In genomic region chr3:193971268-193971751, GRCh38 we compare ENCODE assay signal across 9 cellular contexts.
A peak's percentile ranks its signal among the peaks of the same experiment; 100 is the strongest.
DNase-seq lines count a peak whose midpoint lies in the region; ATAC-seq and TF ChIP-seq lines count a peak whose summit lies in the region.
"Had no signal": no experiment of that assay in that cellular context is flagged by ENCODE, and none has a peak within 500 bp of the region (broad histone marks: within the 10 kb centered on the region; RNA-seq: fewer than 3 reads in every experiment).

No MANE protein-coding gene starts in this region.

- peak overlapping the region; percentile 23 for H3K4me3 Mint-ChIP-seq in CD4-positive, alpha-beta T cell

- POLR2A ChIA-PET in CD4-positive, alpha-beta T cell (lab: Charles Lee): no interaction called here

- no peaks in the 10 kb centered on the region for H3K9me3 ChIP-seq in CD4-positive, alpha-beta T cell (ENCODE audit: control insufficient read depth, low read length)

- peaks cover 10% of the 10 kb centered on the region for H3K27me3 ChIP-seq in CD4-positive, alpha-beta T cell (ENCODE audit: control insufficient read depth, insufficient read depth, low read length)

- intact Hi-C loops in CD4-positive, alpha-beta T cell (cut with DNase I, micrococcal nuclease): loop anchor here in 1 of 2 experiments (10.0 kb wide), 1 partner anchor 163 kb away; the partner anchor contains the start of gene HES1

- H3K27ac Mint-ChIP-seq in CD4-positive, alpha-beta T cell: no peak overlapping the region

- no peak for TF ChIP-seq CTCF in CD4-positive, alpha-beta T cell (IDR thresholded peaks at IDR 0.05)
- no peak for TF ChIP-seq CTCF in foreskin fibroblast (IDR thresholded peaks at IDR 0.05; ENCODE audit: low read depth, low read length)

- peak; percentile 26 for ATAC-seq in CD4-positive, alpha-beta T cell (ENCODE audit: poor library complexity)
- ATAC-seq in GM21447 (IDR thresholded peaks at IDR 0.05; ENCODE audit: unreplicated experiment): peak; percentile 80

- H3K27me3 Mint-ChIP-seq in CD4-positive, alpha-beta T cell: peaks cover 22% of the 10 kb centered on the region

- CTCF ChIA-PET in CD4-positive, alpha-beta T cell (lab: Charles Lee): no interaction called here

- H3K9me3 Mint-ChIP-seq in CD4-positive, alpha-beta T cell: no peaks in the 10 kb centered on the region

- no peak for DNase-seq in CD4-positive, alpha-beta T cell
- DNase-seq in NOMO-1 (lab: John Stamatoyannopoulos, UW; ENCODE audit: unreplicated experiment in 2 of 2) (peak; percentile 36 to 57), iris pigment epithelial cell (ENCODE audit: low read depth) (peak; percentile 87), foreskin fibroblast (no peak), T1000 (lab: John Stamatoyannopoulos, UW) (no peak)
- no peak for DNase-seq in activated CD8-positive, alpha-beta memory T cell treated with anti-CD3 and anti-CD28 coated beads, Interleukin-2, amount 50 U/mL, for 4 hours
- DNase-seq in stimulated activated CD4-positive, alpha-beta T cell treated with anti-CD3 and anti-CD28 coated beads, Interleukin-12 subunit alpha, Interleukin-12 subunit beta, amount 100 ng/mL, for 4 hours: no peak

- no peaks in the 10 kb centered on the region for H3K36me3 Mint-ChIP-seq in CD4-positive, alpha-beta T cell (ENCODE audit: low read depth)

- H3K27ac ChIP-seq in CD4-positive, alpha-beta T cell (ENCODE audit: low read depth, low read length): no peak overlapping the region
- H3K27ac ChIP-seq: parathyroid adenoma had no signal

- no peak overlapping the region for H3K4me3 ChIP-seq in foreskin fibroblast (ENCODE audit: low read depth in 1 of 2, low read length in 2 of 2)

- H3K4me1 Mint-ChIP-seq in CD4-positive, alpha-beta T cell (ENCODE audit: low read depth): peaks cover 34% of the 10 kb centered on the region

Comparison
In these comparisons a context has a peak if more than half of its experiments do, and no peak if none do; other contexts are left out.
1. DNase-seq: peak in NOMO-1 (2 of 2) and iris pigment epithelial cell (single experiment); none in CD4-positive, alpha-beta T cell (0 of 10), activated CD8-positive, alpha-beta memory T cell treated with anti-CD3 and anti-CD28 coated beads, Interleukin-2, amount 50 U/mL, for 4 hours (single experiment), stimulated activated CD4-positive, alpha-beta T cell treated with anti-CD3 and anti-CD28 coated beads, Interleukin-12 subunit alpha, Interleukin-12 subunit beta, amount 100 ng/mL, for 4 hours (single experiment), foreskin fibroblast (0 of 2) and T1000 (single experiment).